32 cellular contexts compared by ENCODE assay signal in the genomic region with DNA sequence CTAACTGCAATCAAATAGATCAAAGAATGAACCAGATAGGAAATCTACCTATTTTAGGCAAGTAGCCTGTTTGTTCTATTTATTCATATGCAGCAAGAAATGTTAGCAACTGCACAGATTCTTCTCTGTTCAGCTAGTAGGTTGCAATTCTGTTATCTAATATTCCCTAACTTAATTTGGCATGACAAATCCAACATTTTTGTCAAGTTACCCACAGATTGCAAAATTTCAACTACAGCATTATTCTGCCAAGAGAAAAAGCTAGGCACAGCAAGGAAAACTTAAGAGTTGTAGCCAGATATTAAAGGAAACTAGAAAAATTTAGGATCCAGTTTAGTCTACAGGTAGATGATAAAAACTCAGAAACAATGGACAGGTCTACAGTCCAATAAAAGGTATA.
DNase-seq lines count a peak whose midpoint lies in the region; ATAC-seq and TF ChIP-seq lines count a peak whose summit lies in the region.
"Had no signal": no experiment of that assay in that cellular context is flagged by ENCODE, and none has a peak within 500 bp of the region (broad histone marks: within the 10 kb centered on the region; RNA-seq: fewer than 3 reads in every experiment).

No MANE protein-coding gene starts in this region.

- H3K9ac ChIP-seq in MM.1S (ENCODE audit: low read length) = no peak overlapping the region
- H3K9ac ChIP-seq: parathyroid adenoma had no signal

- H3K79me2 ChIP-seq in ACC112 (ENCODE audit: control insufficient read depth, insufficient read depth, low read length, unreplicated experiment) (no peaks in the 10 kb centered on the region), MM.1S (ENCODE audit: low read length) (no peaks in the 10 kb centered on the region)
- H3K79me2 ChIP-seq: parathyroid adenoma had no signal

- H3K4me3 Mint-ChIP-seq in HFFc6 = peak overlapping the region; percentile 75; the same call in 1 of the 2 replicates
- H3K4me3 Mint-ChIP-seq: activated CD4-positive, alpha-beta memory T cell treated with anti-CD3 and anti-CD28 coated beads, Interleukin-2, amount 10 ng/mL, durations not matched to agents 7 days and 5 days; activated naive CD8-positive, alpha-beta T cell; nephron progenitor cell had no signal

- H3K4me1 ChIP-seq in ACC112 (ENCODE audit: control insufficient read depth, insufficient read depth, low read length, unreplicated experiment) (peaks cover 14% of the 10 kb centered on the region), ascending aorta (no peaks in the 10 kb centered on the region), MM.1S (ENCODE audit: low read length) (no peaks in the 10 kb centered on the region)
- H3K4me1 ChIP-seq: BE2C, body of pancreas, parathyroid adenoma, sigmoid colon, stomach had no signal

- H3K27me3 Mint-ChIP-seq in HFFc6 (ENCODE audit: insufficient read depth) = no peaks in the 10 kb centered on the region
- H3K27me3 Mint-ChIP-seq: activated CD4-positive, alpha-beta memory T cell treated with anti-CD3 and anti-CD28 coated beads, Interleukin-2, amount 10 ng/mL, durations not matched to agents 7 days and 5 days had no signal

- no peaks in the 10 kb centered on the region for H3K9me2 ChIP-seq in MM.1S (replicated peaks; ENCODE audit: insufficient read depth, low read length)

- DNase-seq in HFFc6 (peak; percentile 37), ascending aorta (ENCODE audit: low spot score in 2 of 2) (no peak), fibroblast of pulmonary artery (ENCODE audit: low read depth) (peak; percentile 28), omental fat pad (ENCODE audit: low spot score) (no peak), SHP77 treated with DMSO at 0.1 percent for 48 hours (lab: John Stamatoyannopoulos, UW) (no peak), MM.1S (no peak), SIG-M5 (lab: John Stamatoyannopoulos, UW) (no peak)
- DNase-seq: activated CD4-positive, alpha-beta memory T cell treated with anti-CD3 and anti-CD28 coated beads, Interleukin-2, amount 10 ng/mL, durations not matched to agents 7 days and 5 days; activated CD4-positive, CD25-positive, alpha-beta regulatory T cell treated with anti-CD3 and anti-CD28 coated beads, Interleukin-2, amount 50 U/mL, for 72 hours; BE2C; body of pancreas; Caco-2; DMS79 treated with DMSO at 0.1 percent for 48 hours; effector CD8-positive, alpha-beta T cell; glutamatergic neuron; kidney; MG63; NCI-H1436; NCI-H524; nephron progenitor cell; NK-92 treated with Interleukin-12 subunit alpha and Interleukin-12 subunit beta, amount 100 ng/mL, for 24 hours; sigmoid colon; stimulated activated CD8-positive, alpha-beta memory T cell treated with anti-CD3 and anti-CD28 coated beads, Interleukin-4, amount 100 ng/mL, for 48 hours; stomach; T-helper 1 cell; trophoblast cell had no signal

- H2AFZ ChIP-seq in ACC112 (ENCODE audit: low read length, unreplicated experiment) (no peak overlapping the region), MM.1S (ENCODE audit: low read length) (no peak overlapping the region)
- H2AFZ ChIP-seq: parathyroid adenoma had no signal

- no peaks in the 10 kb centered on the region; the same call in 1 of the 2 replicates for H3K9me3 Mint-ChIP-seq in HFFc6
- H3K9me3 Mint-ChIP-seq: activated CD4-positive, alpha-beta memory T cell treated with anti-CD3 and anti-CD28 coated beads, Interleukin-2, amount 10 ng/mL, durations not matched to agents 7 days and 5 days had no signal

- H3K36me3 ChIP-seq in ACC112 (ENCODE audit: insufficient read depth, low read length) (no peaks in the 10 kb centered on the region), ascending aorta (no peaks in the 10 kb centered on the region), MM.1S (replicated peaks; ENCODE audit: insufficient read depth, low read length) (no peaks in the 10 kb centered on the region)
- H3K36me3 ChIP-seq: BE2C, MG63, sigmoid colon, stomach had no signal

- intact Hi-C loops in ascending aorta (cut with DNase I) = no loop called here

- H3K27me3 ChIP-seq in ACC112 (ENCODE audit: insufficient read depth, low read length) (no peaks in the 10 kb centered on the region), ascending aorta (no peaks in the 10 kb centered on the region), MM.1S (replicated peaks; ENCODE audit: insufficient read depth, low read length) (no peaks in the 10 kb centered on the region)
- H3K27me3 ChIP-seq: BE2C, body of pancreas, MG63, sigmoid colon, stomach had no signal

- H3K4me1 Mint-ChIP-seq in HFFc6 (ENCODE audit: low read depth) = peaks cover 16% of the 10 kb centered on the region
- H3K4me1 Mint-ChIP-seq: activated CD4-positive, alpha-beta memory T cell treated with anti-CD3 and anti-CD28 coated beads, Interleukin-2, amount 10 ng/mL, durations not matched to agents 7 days and 5 days; nephron progenitor cell had no signal

- H3F3A ChIP-seq in MM.1S (ENCODE audit: insufficient read depth, low read length) = no peaks in the 10 kb centered on the region

- no peaks in the 10 kb centered on the region for H3K36me3 Mint-ChIP-seq in HFFc6 (ENCODE audit: low read depth)
- H3K36me3 Mint-ChIP-seq: activated naive CD8-positive, alpha-beta T cell had no signal

- peak overlapping the region; percentile 49 for H3K27ac Mint-ChIP-seq in HFFc6
- H3K27ac Mint-ChIP-seq: activated CD4-positive, alpha-beta memory T cell treated with anti-CD3 and anti-CD28 coated beads, Interleukin-2, amount 10 ng/mL, durations not matched to agents 7 days and 5 days; activated naive CD8-positive, alpha-beta T cell; nephron progenitor cell had no signal

- ATAC-seq in omental fat pad (ENCODE audit: low FRiP score) = no peak
- ATAC-seq: body of pancreas, Panc1 had no signal

- no peaks in the 10 kb centered on the region for H3K9me3 ChIP-seq in ascending aorta
- H3K9me3 ChIP-seq in MM.1S (replicated peaks; ENCODE audit: insufficient read depth, low read length) = no peaks in the 10 kb centered on the region
- H3K9me3 ChIP-seq: BE2C, body of pancreas, Caco-2, MG63, sigmoid colon, stomach had no signal

- H4K20me1 ChIP-seq in MM.1S (ENCODE audit: insufficient read depth, low read length) = no peaks in the 10 kb centered on the region

- H3K4me3 ChIP-seq in ACC112 (ENCODE audit: low read depth, low read length) (peak overlapping the region; percentile 56; the same call in 1 of the 2 replicates), ascending aorta (no peak overlapping the region), fibroblast of pulmonary artery (replicated peaks; ENCODE audit: low read depth, low read length) (no peak overlapping the region), MM.1S (ENCODE audit: low read length) (no peak overlapping the region)
- H3K4me3 ChIP-seq: body of pancreas, lung, MG63, sigmoid colon, stomach had no signal

- H3K27ac ChIP-seq in ACC112 (ENCODE audit: low read depth, low read length) (peak overlapping the region; percentile 61), ascending aorta (peak overlapping the region; percentile 39 to 55), MM.1S (ENCODE audit: low read length) (no peak overlapping the region)
- H3K27ac ChIP-seq: 22Rv1, body of pancreas, parathyroid adenoma, sigmoid colon, stomach had no signal

- no peak overlapping the region for H3K4me2 ChIP-seq in MM.1S (ENCODE audit: low read depth, low read length)

- TF ChIP-seq CTCF in HFFc6 (IDR thresholded peaks at IDR 0.05) (no peak), ascending aorta (IDR thresholded peaks at IDR 0.05) (no peak), fibroblast of pulmonary artery (IDR thresholded peaks at IDR 0.05; ENCODE audit: low read length, missing control alignments) (no peak), omental fat pad (IDR thresholded peaks at IDR 0.05) (no peak), MM.1S (IDR thresholded peaks at IDR 0.05; ENCODE audit: low read length) (no peak)

Comparison
In these comparisons a context has a peak if more than half of its experiments do, and no peak if none do; other contexts are left out.
1. DNase-seq: peak in HFFc6 (single experiment) and fibroblast of pulmonary artery (single experiment); none in ascending aorta (0 of 2), omental fat pad (single experiment), SHP77 treated with DMSO at 0.1 percent for 48 hours (single experiment), MM.1S (single experiment) and SIG-M5 (single experiment).